In the genomic region with DNA sequence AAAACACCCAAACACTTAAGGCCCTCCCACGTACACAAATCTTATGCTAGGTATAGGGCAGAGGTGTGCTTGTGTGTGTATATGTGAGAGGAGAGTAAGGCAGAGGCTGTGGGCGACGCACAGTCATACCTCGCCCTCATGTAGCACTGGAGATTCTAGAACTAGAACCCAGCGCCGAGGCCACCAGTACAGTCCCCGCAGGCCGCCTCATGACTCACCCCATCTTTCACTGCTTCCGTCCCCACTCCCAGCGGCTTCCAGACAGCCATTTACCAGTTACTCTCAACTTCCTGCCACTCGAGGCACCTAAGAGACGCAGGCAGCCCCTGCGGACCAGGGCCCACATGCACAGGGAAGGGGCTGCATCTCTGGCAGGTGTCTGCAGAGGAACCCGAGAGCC, we compare ENCODE assay signal across 11 cellular contexts. TPM values are rescaled to one million over a fixed set of nuclear protein-coding genes. Genes with fewer than 3 reads are reported as not detected.
DNase-seq lines count a peak whose midpoint lies in the region; ATAC-seq, FAIRE-seq and TF ChIP-seq lines count a peak whose summit lies in the region.
"Had no signal": no experiment of that assay in that cellular context is flagged by ENCODE, and none has a peak within 500 bp of the region (broad histone marks: within the 10 kb centered on the region; RNA-seq: fewer than 3 reads in every experiment).

No MANE protein-coding gene starts in this region.

- H3K27me3 ChIP-seq in esophagus muscularis mucosa: no peaks in the 10 kb centered on the region
- H3K27me3 ChIP-seq: SJSA1 had no signal

- WGBS in esophagus muscularis mucosa: 90% methylated on average over 14 of the region's 14 CpGs

- H3K27ac ChIP-seq in esophagus muscularis mucosa (replicated peaks in 1 of 4): peak overlapping the region; percentile 34 to 63 (median 48)
- H3K27ac ChIP-seq: SJSA1 had no signal

- H3K4me1 Mint-ChIP-seq in activated CD8-positive, alpha-beta memory T cell treated with anti-CD3 and anti-CD28 coated beads, Interleukin-2, amount 10 ng/mL, durations not matched to agents 7 days and 5 days: peaks cover 52% of the 10 kb centered on the region

- H3K4me3 ChIP-seq in esophagus muscularis mucosa: no peak overlapping the region
- H3K4me3 ChIP-seq: coronary artery, SJSA1 had no signal

- H3K9me3 Mint-ChIP-seq in activated CD8-positive, alpha-beta memory T cell treated with anti-CD3 and anti-CD28 coated beads, Interleukin-2, amount 10 ng/mL, durations not matched to agents 7 days and 5 days (ENCODE audit: low read depth): no peaks in the 10 kb centered on the region

- peak; percentile 39 for DNase-seq in D341Med (ENCODE audit: low spot score)
- peak; percentile 91 for DNase-seq in activated CD8-positive, alpha-beta memory T cell treated with anti-CD3 and anti-CD28 coated beads, Interleukin-2, amount 10 ng/mL, durations not matched to agents 7 days and 5 days
- DNase-seq in esophagus muscularis mucosa (ENCODE audit: extremely low spot score): no peak
- peak; percentile 51 to 75 for DNase-seq in stimulated activated CD4-positive, alpha-beta T cell treated with anti-CD3 and anti-CD28 coated beads, Interleukin-4, amount 100 ng/mL, for 48 hours (ENCODE audit: low read depth in 2 of 2)
- DNase-seq in DMS153 treated with DMSO at 0.1 percent for 48 hours (lab: John Stamatoyannopoulos, UW; ENCODE audit: unreplicated experiment): no peak
- no peak for DNase-seq in ACHN
- no peak for DNase-seq in frontal cortex (ENCODE audit: low spot score in 2 of 2)
- DNase-seq: NCI-H1417 treated with DMSO at 0.1 percent for 48 hours had no signal

- peaks cover 3 to 23% (median 13%) of the 10 kb centered on the region in 4 donors for H3K4me1 ChIP-seq in esophagus muscularis mucosa
- H3K4me1 ChIP-seq: SJSA1 had no signal

- CTCF ChIA-PET in activated CD8-positive, alpha-beta memory T cell treated with anti-CD3 and anti-CD28 coated beads, Interleukin-2, amount 10 ng/mL, durations not matched to agents 7 days and 5 days (lab: Charles Lee): interaction anchor here (1.1 to 2.4 kb wide), 4 partner anchors 12 to 49 kb away, joined by 3 to 12 read pairs (median 4); no protein-coding TSS in a partner anchor

- TF ChIP-seq CTCF in esophagus muscularis mucosa (IDR thresholded peaks at IDR 0.05): no peak

- TF ChIP-seq EP300 in esophagus muscularis mucosa (IDR thresholded peaks at IDR 0.05): no peak

- no peaks in the 10 kb centered on the region for H3K27me3 Mint-ChIP-seq in activated CD8-positive, alpha-beta memory T cell treated with anti-CD3 and anti-CD28 coated beads, Interleukin-2, amount 10 ng/mL, durations not matched to agents 7 days and 5 days

- intact Hi-C loops in esophagus muscularis mucosa (cut with DNase I): no loop called here

- FAIRE-seq in frontal cortex (lab: Jason Lieb, UNC): no peak

- peak; percentile 96 for ATAC-seq in activated CD8-positive, alpha-beta memory T cell treated with anti-CD3 and anti-CD28 coated beads, Interleukin-2, amount 10 ng/mL, durations not matched to agents 7 days and 5 days
- no peak for ATAC-seq in GM18868 (IDR thresholded peaks at IDR 0.05; ENCODE audit: unreplicated experiment)

- peaks cover 61 to 94% (median 91%) of the 10 kb centered on the region in 4 donors for H3K36me3 ChIP-seq in esophagus muscularis mucosa

- H3K4me3 Mint-ChIP-seq in activated CD8-positive, alpha-beta memory T cell treated with anti-CD3 and anti-CD28 coated beads, Interleukin-2, amount 10 ng/mL, durations not matched to agents 7 days and 5 days: no peak overlapping the region

- in situ Hi-C loops in ACHN (cut with HindIII; ENCODE audit: low pct_ligation_motif_present, low pct_unique_long_range_greater_than_20kb, low sequenced_read_pairs): no loop called here

- peaks cover 53% of the 10 kb centered on the region for H3K36me3 Mint-ChIP-seq in activated CD8-positive, alpha-beta memory T cell treated with anti-CD3 and anti-CD28 coated beads, Interleukin-2, amount 10 ng/mL, durations not matched to agents 7 days and 5 days

- peak overlapping the region; percentile 88 for H3K27ac Mint-ChIP-seq in activated CD8-positive, alpha-beta memory T cell treated with anti-CD3 and anti-CD28 coated beads, Interleukin-2, amount 10 ng/mL, durations not matched to agents 7 days and 5 days

- TF ChIP-seq POLR2A in esophagus muscularis mucosa (IDR thresholded peaks at IDR 0.05; ENCODE audit: low read depth): no peak

- no peaks in the 10 kb centered on the region for H3K9me3 ChIP-seq in esophagus muscularis mucosa
- H3K9me3 ChIP-seq: SJSA1 had no signal

RNA-seq across cellular contexts. Expression of gene CYTH1, which starts 23.2 kb away (rescaled TPM):
- 100 to 1,000 TPM; 151 to 156 TPM for total RNA-seq in activated CD8-positive, alpha-beta memory T cell treated with anti-CD3 and anti-CD28 coated beads, Interleukin-2, amount 10 ng/mL, durations not matched to agents 7 days and 5 days
- total RNA-seq in esophagus muscularis mucosa (10 to 100 TPM; 25.7 to 39.4 (median 35.7) TPM), frontal cortex (53.4 TPM)

RNA-seq across cellular contexts. Expression of gene USP36, which starts 35.3 kb away (rescaled TPM):
- total RNA-seq in activated CD8-positive, alpha-beta memory T cell treated with anti-CD3 and anti-CD28 coated beads, Interleukin-2, amount 10 ng/mL, durations not matched to agents 7 days and 5 days: 10 to 100 TPM; 84.5 to 94.3 TPM
- total RNA-seq in esophagus muscularis mucosa (10 to 100 TPM; 23.3 to 44.7 (median 32.2) TPM), frontal cortex (18.8 TPM)

Comparison
In these comparisons a context has a peak if more than half of its experiments do, and no peak if none do; other contexts are left out.
1. DNase-seq: peak in D341Med (single experiment), activated CD8-positive, alpha-beta memory T cell treated with anti-CD3 and anti-CD28 coated beads, Interleukin-2, amount 10 ng/mL, durations not matched to agents 7 days and 5 days (single experiment) and stimulated activated CD4-positive, alpha-beta T cell treated with anti-CD3 and anti-CD28 coated beads, Interleukin-4, amount 100 ng/mL, for 48 hours (2 of 2); none in esophagus muscularis mucosa (single experiment), DMS153 treated with DMSO at 0.1 percent for 48 hours (single experiment), ACHN (single experiment) and frontal cortex (0 of 2).